Comparison of ENCODE assay signal across 8 cellular contexts in genomic region chr6:33578588-33579011, GRCh38. TPM values are rescaled to one million over a fixed set of nuclear protein-coding genes. Genes with fewer than 3 reads are reported as not detected.
DNase-seq lines count a peak whose midpoint lies in the region; ATAC-seq and TF ChIP-seq lines count a peak whose summit lies in the region.

No MANE protein-coding gene starts in this region.

- H3K9me3 Mint-ChIP-seq in CD4-positive, CD25-positive, alpha-beta regulatory T cell, result no peaks in the 10 kb centered on the region
- H3K9me3 Mint-ChIP-seq in brain, result no peaks in the 10 kb centered on the region
- H3K9me3 Mint-ChIP-seq in naive B cell, result no peaks in the 10 kb centered on the region

- H3K36me3 Mint-ChIP-seq in CD4-positive, CD25-positive, alpha-beta regulatory T cell, result peaks cover 22% of the 10 kb centered on the region
- H3K36me3 Mint-ChIP-seq in brain (peaks cover 18% of the 10 kb centered on the region), naive B cell (no peaks in the 10 kb centered on the region)

- H3K79me2 ChIP-seq in OCI-LY1 (ENCODE audit: insufficient read depth, low read length), result peaks cover 7% of the 10 kb centered on the region

- H3K9me3 ChIP-seq in CD4-positive, CD25-positive, alpha-beta regulatory T cell (ENCODE audit: control insufficient read depth in 2 of 2, low read length in 2 of 2), result no peaks in the 10 kb centered on the region
- no peaks in the 10 kb centered on the region for H3K9me3 ChIP-seq in OCI-LY1 (ENCODE audit: low read length)

- no peaks in the 10 kb centered on the region for H3K9me2 ChIP-seq in OCI-LY1 (ENCODE audit: low read depth, low read length)

- H3K27me3 ChIP-seq in CD4-positive, CD25-positive, alpha-beta regulatory T cell (ENCODE audit: control insufficient read depth, insufficient read depth, low read length), result no peaks in the 10 kb centered on the region
- H3K27me3 ChIP-seq in OCI-LY1 (ENCODE audit: insufficient read depth, low read length), result no peaks in the 10 kb centered on the region

- peaks cover 0 to 43% (median 22%) of the 10 kb centered on the region in 4 donors for H3K4me1 Mint-ChIP-seq in CD4-positive, CD25-positive, alpha-beta regulatory T cell
- H3K4me1 Mint-ChIP-seq in brain (peaks cover 22% of the 10 kb centered on the region), naive B cell (peaks cover 25 to 35% (median 34%) of the 10 kb centered on the region in 3 donors)

- H2AFZ ChIP-seq in OCI-LY1 (ENCODE audit: low read length), result no peak overlapping the region

- ATAC-seq in CD4-positive, CD25-positive, alpha-beta regulatory T cell (ENCODE audit: low read depth in 2 of 2), result peak; percentile 31 to 33
- peak; percentile 20 to 22 for ATAC-seq in naive B cell (ENCODE audit: low read depth in 2 of 2)
- no peak for ATAC-seq in GM18502 (IDR thresholded peaks at IDR 0.05; ENCODE audit: poor library complexity, unreplicated experiment)

- DNase-seq in CD4-positive, CD25-positive, alpha-beta regulatory T cell, result peak; percentile 49 to 82 (median 52)
- DNase-seq in naive B cell (peak; percentile 26), cerebellar nuclear complex (lab: John Stamatoyannopoulos, UW) (no peak), HPDE6-E6E7 (ENCODE audit: extremely low spot score) (no peak), GDM1 (lab: John Stamatoyannopoulos, UW) (no peak)

- peak overlapping the region; percentile 96 for H3K4me3 ChIP-seq in CD4-positive, CD25-positive, alpha-beta regulatory T cell (ENCODE audit: low read depth, low read length)
- peak overlapping the region; percentile 98 for H3K4me3 ChIP-seq in OCI-LY1 (ENCODE audit: low read depth, low read length, poor library complexity, severe bottlenecking)

- peak overlapping the region; percentile 99 to 100 (median 99) for H3K27ac Mint-ChIP-seq in CD4-positive, CD25-positive, alpha-beta regulatory T cell
- peak overlapping the region in 4 of 5 experiments; percentile 45 to 92 (median 66) for H3K27ac Mint-ChIP-seq in brain
- H3K27ac Mint-ChIP-seq in naive B cell, result peak overlapping the region; percentile 85 to 98 (median 96)

- H3K36me3 ChIP-seq in CD4-positive, CD25-positive, alpha-beta regulatory T cell (ENCODE audit: control insufficient read depth, insufficient read depth, low read length), result peaks cover 32% of the 10 kb centered on the region
- peaks cover 32% of the 10 kb centered on the region; the same call in 1 of the 2 replicates for H3K36me3 ChIP-seq in OCI-LY1 (ENCODE audit: insufficient read depth, low read length)

- H3K27ac ChIP-seq in CD4-positive, CD25-positive, alpha-beta regulatory T cell (ENCODE audit: insufficient read depth, low read length, poor library complexity, severe bottlenecking), result peak overlapping the region; percentile 88
- peak overlapping the region; percentile 83 for H3K27ac ChIP-seq in OCI-LY1 (ENCODE audit: low read depth, low read length, poor library complexity, severe bottlenecking)

- H3K4me3 Mint-ChIP-seq in CD4-positive, CD25-positive, alpha-beta regulatory T cell, result peak overlapping the region; percentile 94 to 97 (median 95)
- peak overlapping the region; percentile 74 to 89 (median 85) for H3K4me3 Mint-ChIP-seq in brain
- H3K4me3 Mint-ChIP-seq in naive B cell, result peak overlapping the region; percentile 84 to 95 (median 92)

- TF ChIP-seq CTCF in OCI-LY1 (IDR thresholded peaks at IDR 0.05; ENCODE audit: low read length) (no peak), brain (conservative IDR thresholded peaks at IDR 0.05) (no peak)

- H3K4me1 ChIP-seq in CD4-positive, CD25-positive, alpha-beta regulatory T cell (ENCODE audit: control insufficient read depth, insufficient read depth, low read length, poor library complexity, severe bottlenecking), result peaks cover 36% of the 10 kb centered on the region
- peaks cover 24% of the 10 kb centered on the region for H3K4me1 ChIP-seq in OCI-LY1 (ENCODE audit: insufficient read depth, low read length, severe bottlenecking)

- no peaks in the 10 kb centered on the region for H3K27me3 Mint-ChIP-seq in CD4-positive, CD25-positive, alpha-beta regulatory T cell
- H3K27me3 Mint-ChIP-seq in brain (no peaks in the 10 kb centered on the region), naive B cell (no peaks in the 10 kb centered on the region)

- H3F3A ChIP-seq in OCI-LY1 (ENCODE audit: insufficient read depth, low read length), result no peaks in the 10 kb centered on the region

- H3K4me2 ChIP-seq in OCI-LY1 (ENCODE audit: low read length), result peak overlapping the region; percentile 95

- H3K9ac ChIP-seq in OCI-LY1 (ENCODE audit: low read length), result peak overlapping the region; percentile 96

- H4K20me1 ChIP-seq in OCI-LY1 (ENCODE audit: insufficient read depth, low read length), result no peaks in the 10 kb centered on the region

RNA-seq across cellular contexts. Expression of gene BAK1, which starts 1.5 kb away (rescaled TPM):
- 41.7 TPM for total RNA-seq in CD4-positive, CD25-positive, alpha-beta regulatory T cell
- 10 to 100 TPM; 38.1 to 66.3 (median 54.4) TPM for polyA plus RNA-seq in CD4-positive, CD25-positive, alpha-beta regulatory T cell
- 28.6 TPM for polyA plus RNA-seq in brain (ENCODE audit: insufficient read depth, low read depth, low replicate concordance)
- polyA plus RNA-seq in naive B cell (ENCODE audit: low read depth in 6 of 6), result 10 to 100 TPM; 11.7 to 22.6 (median 13.6) TPM

RNA-seq across cellular contexts. Expression of gene ITPR3, which starts 42.5 kb away (rescaled TPM):
- 54.5 TPM for total RNA-seq in CD4-positive, CD25-positive, alpha-beta regulatory T cell
- polyA plus RNA-seq in CD4-positive, CD25-positive, alpha-beta regulatory T cell, result 1 to 10 TPM; 1.3 to 2.2 (median 1.9) TPM
- polyA plus RNA-seq in brain (ENCODE audit: insufficient read depth, low read depth, low replicate concordance) (94.1 TPM), naive B cell (ENCODE audit: low read depth in 6 of 6) (1 to 10 TPM in 4 of 6 donors, under 1 TPM in 2; 0.22 to 6.4 (median 1.7) TPM)

Comparison
In these comparisons a context has a peak if more than half of its experiments do, and no peak if none do; other contexts are left out.
1. DNase-seq: peak in CD4-positive, CD25-positive, alpha-beta regulatory T cell (3 of 3) and naive B cell (single experiment); none in cerebellar nuclear complex (0 of 2), HPDE6-E6E7 (single experiment) and GDM1 (single experiment).
2. RNA of gene ITPR3, which starts 42.5 kb away (polyA plus RNA-seq): 94.1 TPM in brain (single experiment); 1.3 to 2.2 TPM in CD4-positive, CD25-positive, alpha-beta regulatory T cell and 0.22 to 6.4 TPM in naive B cell; every median in the first group is over 10 times any median in the second.
3. Peak in every context shown above with its lines, with median percentiles within 50 percentile points of each other: H3K27ac Mint-ChIP-seq and H3K4me3 Mint-ChIP-seq.